ENCODE assay signal across 1 cellular context in genomic region chr1:53684741-53685140, GRCh38.
TF ChIP-seq lines count a peak whose summit lies in the region.

No MANE protein-coding gene starts in this region.

TF ChIP-seq in HCT116, 20 proteins besides CTCF, POLR2A, EP300 and RAD21:
- TF ChIP-seq REST (IDR thresholded peaks at IDR 0.05; ENCODE audit: low read depth) (no peak), ZNF274 (IDR thresholded peaks at IDR 0.05; ENCODE audit: low read depth, low read length) (no peak), ZFX (IDR thresholded peaks at IDR 0.05) (no peak), SP1 (IDR thresholded peaks at IDR 0.05; ENCODE audit: low read depth) (no peak), EGR1 (IDR thresholded peaks at IDR 0.05; ENCODE audit: low read depth) (no peak), JUND (IDR thresholded peaks at IDR 0.05) (no peak), POLR2AphosphoS5 (IDR thresholded peaks at IDR 0.05; ENCODE audit: low read depth, low read length) (no peak), SRF (IDR thresholded peaks at IDR 0.05; ENCODE audit: low read depth) (no peak), CBX3 (IDR thresholded peaks at IDR 0.05; ENCODE audit: low read depth) (no peak), EZH2 (IDR thresholded peaks at IDR 0.05) (no peak), TCF7L2 (IDR thresholded peaks at IDR 0.05; ENCODE audit: borderline replicate concordance, extremely low read depth, insufficient read depth, insufficient read length) (no peak), ELF1 (IDR thresholded peaks at IDR 0.05; ENCODE audit: borderline replicate concordance, low read depth) (no peak), SIN3A (IDR thresholded peaks at IDR 0.05; ENCODE audit: low read depth) (no peak), ZBTB33 (IDR thresholded peaks at IDR 0.05; ENCODE audit: extremely low read depth, insufficient replicate concordance, low read length) (no peak), CEBPB (IDR thresholded peaks at IDR 0.05; ENCODE audit: low read depth) (no peak), EZH2phosphoT487 (IDR thresholded peaks at IDR 0.05; ENCODE audit: borderline replicate concordance) (no peak), YY1 (IDR thresholded peaks at IDR 0.05; ENCODE audit: extremely low read depth, insufficient replicate concordance, low read depth, low read length) (no peak)
